In genomic region chr5:98805070-98805469, GRCh38 we compare ENCODE assay signal across 28 cellular contexts.
"Had no signal": no experiment of that assay in that cellular context is flagged by ENCODE, and none has a peak within 500 bp of the region (broad histone marks: within the 10 kb centered on the region; RNA-seq: fewer than 3 reads in every experiment).

No MANE protein-coding gene starts in this region.

- H3K36me3 Mint-ChIP-seq: stimulated activated effector memory CD8-positive, alpha-beta T cell treated with anti-CD3 and anti-CD28 coated beads, Interleukin-12 subunit alpha, Interleukin-12 subunit beta, amount 100 ng/mL, for 72 hours had no signal

- DNase-seq: stimulated activated CD4-positive, alpha-beta T cell treated with anti-CD3 and anti-CD28 coated beads, Interleukin-2, amount 100 ng/mL, for 48 hours; stimulated activated CD4-positive, alpha-beta T cell treated with anti-CD3 and anti-CD28 coated beads, Interleukin-4, amount 100 ng/mL, for 1 hour; stimulated activated CD4-positive, alpha-beta T cell treated with anti-CD3 and anti-CD28 coated beads, Interleukin-4, amount 100 ng/mL, for 24 hours; stimulated activated CD4-positive, alpha-beta T cell treated with anti-CD3 and anti-CD28 coated beads, Interleukin-4, amount 100 ng/mL, for 4 hours; stimulated activated CD8-positive, alpha-beta memory T cell treated with anti-CD3 and anti-CD28 coated beads, Interleukin-4, amount 100 ng/mL, for 48 hours; stimulated activated naive B cell treated with anti-CD40 and anti-IgM and Interleukin-4, amounts not matched to agents 10 μg/mL and 1 μg/mL and 100 μg/mL, for 72 hours; stimulated activated naive CD4-positive, alpha-beta T cell; stimulated activated naive CD4-positive, alpha-beta T cell treated with Interleukin-2 at 50 U/mL for 16 hours; stimulated activated naive CD8-positive, alpha-beta T cell treated with anti-CD3 and anti-CD28 coated beads, Interleukin-15, amount 100 ng/mL, for 72 hours; stimulated activated naive CD8-positive, alpha-beta T cell treated with anti-CD3 and anti-CD28 coated beads, Interleukin-15, Interleukin-2, amounts not matched to agents 100 U/mL and 50 U/mL, for 24 hours; stomach; substantia nigra; testis; thyroid gland; tibial artery; transverse colon; upper lobe of left lung; upper lobe of right lung; uterus had no signal

- FAIRE-seq: urothelium cell line had no signal

- H3K4me3 Mint-ChIP-seq: stimulated activated effector memory CD8-positive, alpha-beta T cell treated with anti-CD3 and anti-CD28 coated beads, Interleukin-12 subunit alpha, Interleukin-12 subunit beta, amount 100 ng/mL, for 72 hours; stimulated activated memory B cell treated with anti-CD40 and anti-IgM and Interleukin-4, amounts not matched to agents 10 μg/mL and 1 μg/mL and 100 μg/mL, for 72 hours; stimulated activated naive B cell treated with anti-CD40 and anti-IgM and Interleukin-4, amounts not matched to agents 10 μg/mL and 1 μg/mL and 100 μg/mL, for 72 hours; stimulated activated naive CD8-positive, alpha-beta T cell treated with anti-CD3 and anti-CD28 coated beads, Interleukin-15, amount 100 ng/mL, for 72 hours; stimulated activated naive CD8-positive, alpha-beta T cell treated with anti-CD3 and anti-CD28 coated beads, Interleukin-15, Interleukin-2, amounts not matched to agents 100 ng/mL and 50 ng/mL, for 24 hours; type B pancreatic cell had no signal

- H3K27me3 ChIP-seq: stomach, suprapubic skin, testis, thyroid gland, tibial artery, tibial nerve, transverse colon, upper lobe of left lung, upper lobe of right lung, uterus, vagina had no signal

- H3K4me3 ChIP-seq: stomach, suprapubic skin, testis, thoracic aorta, thyroid gland, tibial artery, tibial nerve, transverse colon, upper lobe of left lung, upper lobe of right lung, uterus, vagina had no signal

- H3K27ac ChIP-seq: stomach, suprapubic skin, testis, thoracic aorta, thyroid gland, tibial artery, tibial nerve, transverse colon, upper lobe of left lung, upper lobe of right lung, uterus, vagina had no signal

- H3K9me3 ChIP-seq: testis, thyroid gland had no signal

- ATAC-seq: stimulated activated effector memory CD8-positive, alpha-beta T cell treated with anti-CD3 and anti-CD28 coated beads, Interleukin-12 subunit alpha, Interleukin-12 subunit beta, amount 100 ng/mL, for 72 hours; stimulated activated memory B cell treated with anti-CD40 and anti-IgM and Interleukin-4, amounts not matched to agents 10 μg/mL and 1 μg/mL and 100 μg/mL, for 72 hours; stimulated activated naive B cell treated with anti-CD40 and anti-IgM and Interleukin-4, amounts not matched to agents 10 μg/mL and 1 μg/mL and 100 μg/mL, for 72 hours; stimulated activated naive CD8-positive, alpha-beta T cell treated with anti-CD3 and anti-CD28 coated beads, Interleukin-15, amount 100 ng/mL, for 72 hours; stimulated activated naive CD8-positive, alpha-beta T cell treated with anti-CD3 and anti-CD28 coated beads, Interleukin-15, Interleukin-2, amounts not matched to agents 100 U/mL and 50 U/mL, for 24 hours; upper lobe of right lung had no signal

- H3K27me3 Mint-ChIP-seq: stimulated activated memory B cell treated with anti-CD40 and anti-IgM and Interleukin-4, amounts not matched to agents 10 μg/mL and 1 μg/mL and 100 μg/mL, for 72 hours; stimulated activated naive CD8-positive, alpha-beta T cell treated with anti-CD3 and anti-CD28 coated beads, Interleukin-15, amount 100 ng/mL, for 72 hours; stimulated activated naive CD8-positive, alpha-beta T cell treated with anti-CD3 and anti-CD28 coated beads, Interleukin-15, Interleukin-2, amounts not matched to agents 100 ng/mL and 50 ng/mL, for 24 hours; type B pancreatic cell had no signal

- H3K36me3 ChIP-seq: stomach, suprapubic skin, thoracic aorta, thyroid gland, tibial artery, upper lobe of left lung, upper lobe of right lung, uterus, vagina had no signal

- H3K4me1 Mint-ChIP-seq: stimulated activated effector memory CD8-positive, alpha-beta T cell treated with anti-CD3 and anti-CD28 coated beads, Interleukin-12 subunit alpha, Interleukin-12 subunit beta, amount 100 ng/mL, for 72 hours; stimulated activated memory B cell treated with anti-CD40 and anti-IgM and Interleukin-4, amounts not matched to agents 10 μg/mL and 1 μg/mL and 100 μg/mL, for 72 hours; stimulated activated naive B cell treated with anti-CD40 and anti-IgM and Interleukin-4, amounts not matched to agents 10 μg/mL and 1 μg/mL and 100 μg/mL, for 72 hours; stimulated activated naive CD8-positive, alpha-beta T cell treated with anti-CD3 and anti-CD28 coated beads, Interleukin-15, amount 100 ng/mL, for 72 hours had no signal

- H3K4me1 ChIP-seq: stomach, suprapubic skin, testis, thyroid gland, tibial artery, tibial nerve, transverse colon, upper lobe of left lung, upper lobe of right lung, uterus, vagina had no signal

- H3K27ac Mint-ChIP-seq: stimulated activated effector memory CD8-positive, alpha-beta T cell treated with anti-CD3 and anti-CD28 coated beads, Interleukin-12 subunit alpha, Interleukin-12 subunit beta, amount 100 ng/mL, for 72 hours; stimulated activated memory B cell treated with anti-CD40 and anti-IgM and Interleukin-4, amounts not matched to agents 10 μg/mL and 1 μg/mL and 100 μg/mL, for 72 hours; stimulated activated naive B cell treated with anti-CD40 and anti-IgM and Interleukin-4, amounts not matched to agents 10 μg/mL and 1 μg/mL and 100 μg/mL, for 72 hours; stimulated activated naive CD8-positive, alpha-beta T cell treated with anti-CD3 and anti-CD28 coated beads, Interleukin-15, amount 100 ng/mL, for 72 hours; stimulated activated naive CD8-positive, alpha-beta T cell treated with anti-CD3 and anti-CD28 coated beads, Interleukin-15, Interleukin-2, amounts not matched to agents 100 ng/mL and 50 ng/mL, for 24 hours; type B pancreatic cell had no signal
